12 cellular contexts compared by ENCODE assay signal in genomic region chr2:42385225-42385624, GRCh38. TPM values are rescaled to one million over a fixed set of nuclear protein-coding genes. Genes with fewer than 3 reads are reported as not detected.
DNase-seq lines count a peak whose midpoint lies in the region; ATAC-seq, FAIRE-seq and TF ChIP-seq lines count a peak whose summit lies in the region.
"Had no signal": no experiment of that assay in that cellular context is flagged by ENCODE, and none has a peak within 500 bp of the region (broad histone marks: within the 10 kb centered on the region; RNA-seq: fewer than 3 reads in every experiment).

No MANE protein-coding gene starts in this region.

- no peak overlapping the region for H3K27ac ChIP-seq in WERI-Rb-1
- no peak overlapping the region for H3K27ac ChIP-seq in kidney (ENCODE audit: low read depth in 2 of 2, low read length in 2 of 2)
- H3K27ac ChIP-seq: tibial nerve had no signal

- no peak for ATAC-seq in GM18498 (IDR thresholded peaks at IDR 0.05; ENCODE audit: unreplicated experiment)

- H3K36me3 ChIP-seq in WERI-Rb-1 (no peaks in the 10 kb centered on the region), kidney (ENCODE audit: control insufficient read depth in 1 of 2, insufficient read depth in 2 of 2, low read length in 2 of 2) (no peaks in the 10 kb centered on the region)
- H3K36me3 ChIP-seq: tibial nerve had no signal

- no peaks in the 10 kb centered on the region for H3K4me1 ChIP-seq in kidney (ENCODE audit: control insufficient read depth in 1 of 2, insufficient read depth in 1 of 2, low read depth in 1 of 2, low read length in 2 of 2)
- H3K4me1 ChIP-seq: tibial nerve had no signal

- H3K27me3 ChIP-seq in WERI-Rb-1 (ENCODE audit: insufficient read depth, low read depth, severe bottlenecking): no peaks in the 10 kb centered on the region
- H3K27me3 ChIP-seq: tibial nerve had no signal

- no peaks in the 10 kb centered on the region for H3K9me3 ChIP-seq in WERI-Rb-1 (ENCODE audit: severe bottlenecking)
- no peaks in the 10 kb centered on the region for H3K9me3 ChIP-seq in kidney (ENCODE audit: control insufficient read depth in 1 of 2, low read length in 2 of 2)
- H3K9me3 ChIP-seq: tibial nerve had no signal

- no peak for DNase-seq in AG10803 (ENCODE audit: low read depth)
- DNase-seq in HFF-Myc (ENCODE audit: extremely low read depth, low read depth): no peak
- peak; percentile 70 for DNase-seq in WERI-Rb-1
- no peak for DNase-seq in kidney
- no peak for DNase-seq in 8988T
- no peak for DNase-seq in stimulated activated CD4-positive, alpha-beta T cell treated with anti-CD3 and anti-CD28 coated beads, Interleukin-2, amount 100 ng/mL, for 48 hours
- no peak for DNase-seq in DMS79 treated with DMSO at 0.1 percent for 48 hours (lab: John Stamatoyannopoulos, UW)
- DNase-seq: NCI-H187; stimulated activated CD4-positive, alpha-beta T cell treated with anti-CD3 and anti-CD28 coated beads, Interleukin-1b, Interleukin-23, amount 100 ng/mL, for 48 hours had no signal

- H3K4me3 ChIP-seq in AG10803 (ENCODE audit: low read length) (no peak overlapping the region), HFF-Myc (replicated peaks; ENCODE audit: low read depth, low read length) (no peak overlapping the region), WERI-Rb-1 (ENCODE audit: low read depth, low read length) (no peak overlapping the region), kidney (ENCODE audit: low read length in 2 of 2) (no peak overlapping the region)
- H3K4me3 ChIP-seq: tibial nerve had no signal

- H3K9ac ChIP-seq in kidney (ENCODE audit: low read length in 2 of 2): no peak overlapping the region

- FAIRE-seq in kidney (lab: Jason Lieb, UNC): no peak
- FAIRE-seq: G401.6 had no signal

- intact Hi-C loops in kidney (cut with DNase I): no loop called here

- peak; percentile 12; the same call in 1 of the 2 replicates for TF ChIP-seq CTCF in AG10803 (conservative IDR thresholded peaks at IDR 0.05; ENCODE audit: low read length)
- TF ChIP-seq CTCF in HFF-Myc (IDR thresholded peaks at IDR 0.05; ENCODE audit: low read depth, low read length, missing control alignments): peak; percentile 40
- peak; percentile 80 for TF ChIP-seq CTCF in WERI-Rb-1 (IDR thresholded peaks at IDR 0.05; ENCODE audit: low read depth, low read length)
- TF ChIP-seq CTCF in kidney (IDR thresholded peaks at IDR 0.05; ENCODE audit: borderline replicate concordance, extremely low read depth, insufficient read depth): peak; percentile 21

RNA-seq across cellular contexts. Expression of gene COX7A2L, which starts 24.2 kb away (rescaled TPM):
- total RNA-seq in kidney: 90.2 TPM
- polyA plus RNA-seq in kidney (ENCODE audit: insufficient read depth, low read depth, low replicate concordance): 321 TPM

Comparison
In these comparisons a context has a peak if more than half of its experiments do, and no peak if none do; other contexts are left out.
1. CTCF ChIP-seq: peak in every context shown above with its lines; median percentile 80 in WERI-Rb-1; 40 in HFF-Myc; 21 in kidney; 12 in AG10803.